In genomic region chr1:231040800-231041704, GRCh38 we compare ENCODE assay signal across 8 cellular contexts. TPM values are rescaled to one million over a fixed set of nuclear protein-coding genes. Genes with fewer than 3 reads are reported as not detected.
DNase-seq lines count a peak whose midpoint lies in the region; ATAC-seq and TF ChIP-seq lines count a peak whose summit lies in the region.

No MANE protein-coding gene starts in this region.

- H3K4me1 ChIP-seq in A673 (ENCODE audit: insufficient read depth, low read length, poor library complexity, severe bottlenecking), result peaks cover 11% of the 10 kb centered on the region
- H3K4me1 ChIP-seq in MM.1S (ENCODE audit: low read length), result peaks cover 11% of the 10 kb centered on the region; the same call in 1 of the 2 replicates
- H3K4me1 ChIP-seq in lung (ENCODE audit: control insufficient read depth in 2 of 2, insufficient read depth in 2 of 2, low read length in 2 of 2), result peaks cover 0 to 15% of the 10 kb centered on the region in 2 donors

- WGBS in lung, 2 donors, result 8 to 10% methylated on average over 37 of the region's 37 CpGs

- peak overlapping the region; percentile 96 for H2AFZ ChIP-seq in MM.1S (ENCODE audit: low read length)

- H3F3A ChIP-seq in MM.1S (ENCODE audit: insufficient read depth, low read length), result no peaks in the 10 kb centered on the region

- ATAC-seq in lung (ENCODE audit: insufficient read depth, low FRiP score) (peak; percentile 9), GM18907 (IDR thresholded peaks at IDR 0.05; ENCODE audit: unreplicated experiment) (no peak)

- peak overlapping the region; percentile 83 for H3K4me3 ChIP-seq in A673 (ENCODE audit: low read depth, low read length, poor library complexity, severe bottlenecking)
- H3K4me3 ChIP-seq in MM.1S (ENCODE audit: low read length), result peak overlapping the region; percentile 79
- H3K4me3 ChIP-seq in choroid plexus epithelial cell (ENCODE audit: low read depth, low read length), result peak overlapping the region; percentile 76
- peak overlapping the region; percentile 72 for H3K4me3 ChIP-seq in lung

- H3K79me2 ChIP-seq in MM.1S (ENCODE audit: low read length), result no peaks in the 10 kb centered on the region

- H3K27ac ChIP-seq in A673 (ENCODE audit: low read depth, low read length, poor library complexity, severe bottlenecking), result no peak overlapping the region
- H3K27ac ChIP-seq in MM.1S (ENCODE audit: low read length), result no peak overlapping the region
- peak overlapping the region in 1 of 2 donors; percentile 34 for H3K27ac ChIP-seq in lung (ENCODE audit: low read depth in 1 of 2, low read length in 1 of 2)

- H3K36me3 ChIP-seq in A673 (ENCODE audit: insufficient read depth, low read length, poor library complexity, severe bottlenecking), result no peaks in the 10 kb centered on the region
- H3K36me3 ChIP-seq in MM.1S (replicated peaks; ENCODE audit: insufficient read depth, low read length), result no peaks in the 10 kb centered on the region
- H3K36me3 ChIP-seq in lung (ENCODE audit: control insufficient read depth in 2 of 2, insufficient read depth in 2 of 2, low read length in 2 of 2), result no peaks in the 10 kb centered on the region

- no peaks in the 10 kb centered on the region for H3K9me2 ChIP-seq in MM.1S (replicated peaks; ENCODE audit: insufficient read depth, low read length)

- intact Hi-C loops in A673 (cut with micrococcal nuclease; ENCODE audit: unreplicated experiment), result no loop called here

- peak overlapping the region; percentile 50; the same call in 1 of the 2 replicates for H3K9ac ChIP-seq in MM.1S (ENCODE audit: low read length)

- H3K27me3 ChIP-seq in A673 (replicated peaks; ENCODE audit: insufficient read depth, low read depth, low read length, poor library complexity), result peaks cover 18% of the 10 kb centered on the region
- H3K27me3 ChIP-seq in MM.1S (replicated peaks; ENCODE audit: insufficient read depth, low read length), result no peaks in the 10 kb centered on the region; the same call in 1 of the 2 replicates
- H3K27me3 ChIP-seq in lung (ENCODE audit: control insufficient read depth, insufficient read depth), result no peaks in the 10 kb centered on the region

- POLR2A ChIA-PET in A673 (lab: Charles Lee; ENCODE audit: low non-redundant PET), result no interaction called here

- no TSS peak for BruUV-seq in A673 (replicated peaks; lab: Mats Ljungman, UMichigan)

- peak; percentile 28 for DNase-seq in A673 (ENCODE audit: low spot score)
- no peak for DNase-seq in MM.1S
- DNase-seq in choroid plexus epithelial cell (ENCODE audit: low read depth), result no peak
- DNase-seq in lung (ENCODE audit: low spot score), result no peak
- DNase-seq in NCI-H526 treated with DMSO at 0.1 percent for 48 hours (lab: John Stamatoyannopoulos, UW), result no peak
- DNase-seq in OCI-M2 (lab: John Stamatoyannopoulos, UW; ENCODE audit: unreplicated experiment), result no peak
- DNase-seq in epidermal melanocyte (ENCODE audit: insufficient read length, low spot score), result no peak

- H3K9me3 ChIP-seq in A673 (ENCODE audit: low read depth, low read length, poor library complexity, severe bottlenecking) (peaks cover 9% of the 10 kb centered on the region), MM.1S (replicated peaks; ENCODE audit: insufficient read depth, low read length) (no peaks in the 10 kb centered on the region), lung (ENCODE audit: control insufficient read depth in 2 of 2, insufficient read depth in 1 of 2, low read length in 1 of 2) (peaks cover 0 to 6% of the 10 kb centered on the region in 2 donors)

- no peaks in the 10 kb centered on the region for H4K20me1 ChIP-seq in MM.1S (ENCODE audit: insufficient read depth, low read length)

- TF ChIP-seq CTCF in A673 (conservative IDR thresholded peaks at IDR 0.05; ENCODE audit: low read depth, low read length), result no peak
- no peak for TF ChIP-seq CTCF in MM.1S (IDR thresholded peaks at IDR 0.05; ENCODE audit: low read length)
- TF ChIP-seq CTCF in choroid plexus epithelial cell (conservative IDR thresholded peaks at IDR 0.05; ENCODE audit: low read depth, low read length), result no peak
- no peak for TF ChIP-seq CTCF in lung (IDR thresholded peaks at IDR 0.05; ENCODE audit: control extremely low read depth, extremely low read depth)

- CTCF ChIA-PET in A673 (lab: Charles Lee), result interaction anchor here (1.0 kb wide), 1 partner anchor 170 kb away, joined by 3 read pairs; no protein-coding TSS in a partner anchor

- H3K4me2 ChIP-seq in MM.1S (ENCODE audit: low read depth, low read length), result peak overlapping the region; percentile 88

RNA-seq across cellular contexts. Expression of gene FAM89A, which starts 1.0 kb away (rescaled TPM):
- total RNA-seq in A673 (2021) (9.9 and 12.1 TPM in 2 replicates), lung (10 to 100 TPM; 14.3 to 26.9 TPM)
- polyA plus RNA-seq in lung, result 10 to 100 TPM; 19.5 to 27.1 TPM
